ENCODE assay signal across 15 cellular contexts in the genomic region with DNA sequence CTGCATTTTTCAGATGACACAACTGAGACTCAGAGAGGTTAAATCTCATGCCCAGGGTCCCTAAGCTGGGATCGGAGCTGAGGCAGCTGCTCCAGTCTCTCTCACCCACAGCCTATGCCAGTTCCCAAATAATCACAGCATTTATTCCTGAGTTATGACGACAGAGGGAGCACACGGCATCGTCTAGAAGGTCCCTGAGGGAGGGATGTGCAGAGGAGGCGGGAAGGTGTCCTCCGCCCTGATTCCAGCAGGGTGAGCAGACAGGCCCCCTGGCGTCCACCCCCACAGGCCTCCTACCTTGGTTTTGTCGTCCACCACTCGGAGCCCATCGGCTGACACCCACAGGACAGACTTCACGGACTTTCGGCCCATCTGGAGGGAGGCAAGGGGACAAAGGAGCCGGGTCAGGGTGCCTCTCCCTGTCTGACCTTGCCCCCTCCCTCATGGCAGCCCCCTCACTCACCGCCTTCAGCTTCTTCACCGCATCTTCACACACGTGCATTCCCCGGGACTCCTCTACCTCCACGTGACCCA. TPM values are rescaled to one million over a fixed set of nuclear protein-coding genes. Genes with fewer than 3 reads are reported as not detected.
DNase-seq lines count a peak whose midpoint lies in the region; ATAC-seq and TF ChIP-seq lines count a peak whose summit lies in the region.
"Had no signal": no experiment of that assay in that cellular context is flagged by ENCODE, and none has a peak within 500 bp of the region (broad histone marks: within the 10 kb centered on the region; RNA-seq: fewer than 3 reads in every experiment).

No MANE protein-coding gene starts in this region.

- TF ChIP-seq CTCF in osteoblast (IDR thresholded peaks at IDR 0.05; ENCODE audit: extremely low read depth, low read depth, low read length): no peak

- H3K9ac ChIP-seq in Karpas-422 (ENCODE audit: low read length) (peak overlapping the region; percentile 68), mesendoderm (ENCODE audit: low read length) (no peak overlapping the region)
- H3K9ac ChIP-seq: BLaER1, GM23248 had no signal

- peaks cover 65% of the 10 kb centered on the region for H3K36me3 ChIP-seq in Karpas-422 (ENCODE audit: insufficient read depth, low read length)
- peaks cover 82% of the 10 kb centered on the region for H3K36me3 ChIP-seq in osteoblast (ENCODE audit: insufficient read depth, low read length)
- peaks cover 8% of the 10 kb centered on the region for H3K36me3 ChIP-seq in mesendoderm (ENCODE audit: control insufficient read depth, insufficient read depth, low read length)

- H3K4me3 ChIP-seq in Karpas-422 (ENCODE audit: low read length) (peak overlapping the region; percentile 57), osteoblast (ENCODE audit: insufficient read depth, low read length) (no peak overlapping the region), mesendoderm (ENCODE audit: low read length) (no peak overlapping the region)
- H3K4me3 ChIP-seq: BLaER1, GM23248 had no signal

- DNase-seq in 8988T (peak; percentile 51), Karpas-422 (no peak), ecto neural progenitor cell (ENCODE audit: low spot score) (peak; percentile 28), osteoblast (ENCODE audit: insufficient read length, low spot score, missing footprints) (peak; percentile 57), GF-D8 (lab: John Stamatoyannopoulos, UW) (no peak), mesendoderm (no peak), NCI-H2227 (lab: John Stamatoyannopoulos, UW; ENCODE audit: unreplicated experiment) (no peak)
- DNase-seq: AML-193; Caco-2; CD8-positive, alpha-beta memory T cell; DMS53; GM23248 had no signal

- no peak overlapping the region for H3K23ac ChIP-seq in mesendoderm (ENCODE audit: low read length)

- no peaks in the 10 kb centered on the region for H4K20me1 ChIP-seq in Karpas-422 (ENCODE audit: insufficient read depth, low read depth, low read length)
- peaks cover 40% of the 10 kb centered on the region for H4K20me1 ChIP-seq in osteoblast (ENCODE audit: insufficient read depth, low read length)
- H4K20me1 ChIP-seq: BLaER1 had no signal

- H3K4ac ChIP-seq in mesendoderm (ENCODE audit: low read depth, low read length): no peak overlapping the region

- peak overlapping the region; percentile 96 for H3K27ac ChIP-seq in Karpas-422 (ENCODE audit: low read length)
- H3K27ac ChIP-seq in osteoblast (ENCODE audit: low read depth, low read length): no peak overlapping the region
- no peak overlapping the region for H3K27ac ChIP-seq in mesendoderm (ENCODE audit: low read depth, low read length)
- H3K27ac ChIP-seq: 22Rv1, BLaER1, GM23248 had no signal

- WGBS in mesendoderm (ENCODE audit: extremely low coverage, insufficient coverage, low lambda C conversion rate): no CpG with 5 or more reads among the region's 18 CpGs

- no peak overlapping the region for H4K5ac ChIP-seq in mesendoderm (ENCODE audit: low read length)

- H3K56ac ChIP-seq in mesendoderm (ENCODE audit: low read length): no peak overlapping the region

- H3K4me1 ChIP-seq in Karpas-422 (ENCODE audit: low read length): peaks cover 71% of the 10 kb centered on the region
- H3K4me1 ChIP-seq in osteoblast (ENCODE audit: insufficient read depth, low read length): no peaks in the 10 kb centered on the region
- no peaks in the 10 kb centered on the region for H3K4me1 ChIP-seq in mesendoderm (ENCODE audit: control insufficient read depth, low read depth, low read length)
- H3K4me1 ChIP-seq: BLaER1, Caco-2 had no signal

- no peak overlapping the region for H2BK15ac ChIP-seq in mesendoderm (replicated peaks; ENCODE audit: low read depth)

- H3K79me2 ChIP-seq in Karpas-422 (ENCODE audit: low read length): peaks cover 19% of the 10 kb centered on the region
- H3K79me2 ChIP-seq in osteoblast (ENCODE audit: insufficient read depth, low read length): peaks cover 13% of the 10 kb centered on the region
- no peaks in the 10 kb centered on the region for H3K79me2 ChIP-seq in mesendoderm (ENCODE audit: control insufficient read depth, insufficient read depth, low read length)

- no peaks in the 10 kb centered on the region for H3K27me3 ChIP-seq in Karpas-422 (ENCODE audit: low read length)
- H3K27me3 ChIP-seq in osteoblast (ENCODE audit: insufficient read depth, low read length): no peaks in the 10 kb centered on the region
- H3K27me3 ChIP-seq in mesendoderm (ENCODE audit: insufficient read depth, low read length, poor library complexity): no peaks in the 10 kb centered on the region
- H3K27me3 ChIP-seq: BLaER1 had no signal

- H3K4me2 ChIP-seq in Karpas-422 (ENCODE audit: low read depth, low read length, poor library complexity, severe bottlenecking) (peak overlapping the region; percentile 85), osteoblast (ENCODE audit: insufficient read depth, low read length) (no peak overlapping the region), mesendoderm (ENCODE audit: low read length) (no peak overlapping the region)
- H3K4me2 ChIP-seq: BLaER1 had no signal

- no peaks in the 10 kb centered on the region for H3K79me1 ChIP-seq in mesendoderm (ENCODE audit: low read length)

- ATAC-seq in activated CD4-positive, CD25-positive, alpha-beta regulatory T cell treated with anti-CD3 and anti-CD28 coated beads, Interleukin-2, amount 50 U/mL, for 24 hours: no peak

- H3K9me3 ChIP-seq in Karpas-422 (ENCODE audit: low read length) (no peaks in the 10 kb centered on the region), osteoblast (ENCODE audit: low read depth, low read length) (no peaks in the 10 kb centered on the region)
- H3K9me3 ChIP-seq: BLaER1, Caco-2 had no signal

- no peaks in the 10 kb centered on the region for H3K9me2 ChIP-seq in Karpas-422 (replicated peaks; ENCODE audit: insufficient read depth, low read length)

- H4K8ac ChIP-seq in mesendoderm (ENCODE audit: low read depth, low read length): no peak overlapping the region

- H2BK120ac ChIP-seq in mesendoderm (ENCODE audit: low read depth, low read length): no peak overlapping the region

- H3K18ac ChIP-seq in mesendoderm (ENCODE audit: low read length): no peak overlapping the region

- H2AK5ac ChIP-seq in mesendoderm (ENCODE audit: low read length): no peak overlapping the region

- no peak overlapping the region for H2AFZ ChIP-seq in Karpas-422 (ENCODE audit: low read length)
- no peak overlapping the region for H2AFZ ChIP-seq in osteoblast (ENCODE audit: low read length)
- H2AFZ ChIP-seq: GM23248 had no signal

- H2BK5ac ChIP-seq in mesendoderm (ENCODE audit: low read length): no peak overlapping the region

RNA-seq across cellular contexts. Expression of gene NUMBL, which starts 8.0 kb away (rescaled TPM):
- total RNA-seq in Karpas-422 (2014; rRNA removed; shearing (Covaris generic); ENCODE audit: low replicate concordance): 26.9 and 33.8 TPM in 2 replicates
- 26.8 and 27.7 TPM in 2 replicates for total RNA-seq in osteoblast
- 11.9 TPM for polyA plus RNA-seq in mesendoderm (2013, experiment 1 of 2)
- polyA plus RNA-seq in mesendoderm (2013, experiment 2 of 2): 11.9 TPM

RNA-seq across cellular contexts. Expression of gene COQ8B, which starts 34.2 kb away (rescaled TPM):
- 31.3 and 58.0 TPM in 2 replicates for total RNA-seq in Karpas-422 (2014; rRNA removed; shearing (Covaris generic); ENCODE audit: low replicate concordance)
- total RNA-seq in osteoblast: 32.9 and 34.2 TPM in 2 replicates
- 10.3 TPM for polyA plus RNA-seq in mesendoderm (2013, experiment 1 of 2)
- polyA plus RNA-seq in mesendoderm (2013, experiment 2 of 2): 11.1 TPM

RNA-seq across cellular contexts. Expression of gene ITPKC, which starts 34.4 kb away (rescaled TPM):
- 5.9 and 9.2 TPM in 2 replicates for total RNA-seq in Karpas-422 (2014; rRNA removed; shearing (Covaris generic); ENCODE audit: low replicate concordance)
- total RNA-seq in osteoblast: 9.8 and 10.0 TPM in 2 replicates
- 4.8 TPM for polyA plus RNA-seq in mesendoderm (2013, experiment 1 of 2)
- polyA plus RNA-seq in mesendoderm (2013, experiment 2 of 2): 4.6 TPM

Comparison
In these comparisons a context has a peak if more than half of its experiments do, and no peak if none do; other contexts are left out.
1. DNase-seq: peak in 8988T (single experiment), ecto neural progenitor cell (single experiment) and osteoblast (single experiment); none in Karpas-422 (single experiment), GF-D8 (single experiment), mesendoderm (single experiment) and NCI-H2227 (single experiment).